In genomic region chr14:101072945-101073597, GRCh38 we compare ENCODE assay signal across 10 cellular contexts.
A peak's percentile ranks its signal among the peaks of the same experiment; 100 is the strongest.
DNase-seq lines count a peak whose midpoint lies in the region; ATAC-seq, FAIRE-seq and TF ChIP-seq lines count a peak whose summit lies in the region.
"Had no signal": no experiment of that assay in that cellular context is flagged by ENCODE, and none has a peak within 500 bp of the region (broad histone marks: within the 10 kb centered on the region; RNA-seq: fewer than 3 reads in every experiment).

No MANE protein-coding gene starts in this region.

- no peak overlapping the region for H3K9ac ChIP-seq in GM12878 (ENCODE audit: control insufficient read depth, insufficient read depth, low read length)

- RAD21 ChIA-PET in GM12878 (lab: Charles Lee; ENCODE audit: unreplicated experiment): no interaction called here

- ATAC-seq in GM18508 (IDR thresholded peaks at IDR 0.05; ENCODE audit: insufficient read depth, unreplicated experiment): peak; percentile 76
- ATAC-seq in HG02973 (IDR thresholded peaks at IDR 0.05; ENCODE audit: unreplicated experiment): peak; percentile 75
- peak; percentile 91 for ATAC-seq in GM12878
- ATAC-seq: T-cell had no signal

- CTCF ChIA-PET in GM12878 (lab: Yijun Ruan, JAX): no interaction called here

- H3K4me1 ChIP-seq in GM12878 (ENCODE audit: control insufficient read depth, insufficient read depth, low read length) (no peaks in the 10 kb centered on the region), testis (peaks cover 7% of the 10 kb centered on the region)

- TF ChIP-seq RAD21 in GM12878 (IDR thresholded peaks at IDR 0.05; ENCODE audit: insufficient read depth, low read depth, low read length): no peak

- H4K20me1 ChIP-seq in GM12878 (ENCODE audit: control insufficient read depth, insufficient read depth): no peaks in the 10 kb centered on the region

- DNase-seq in CD1c-positive myeloid dendritic cell (ENCODE audit: extremely low spot score) (peak; percentile 18), NCI-H2171 (lab: John Stamatoyannopoulos, UW) (peak; percentile 54), GM12878 (ENCODE audit: low read depth, low spot score) (no peak), kidney epithelial cell (ENCODE audit: low read depth) (peak; percentile 96), testis (peak; percentile 41), NAMALWA (ENCODE audit: low spot score) (no peak)

- SMC1A ChIA-PET in GM12878 (lab: Charles Lee; ENCODE audit: uncharacterized antibody, unreplicated experiment): interaction anchor here (0.6 kb wide), 1 partner anchor 841 kb away, joined by 3 read pairs; no protein-coding TSS in a partner anchor

- H3K27ac ChIP-seq in GM12878 (ENCODE audit: control insufficient read depth, insufficient read depth) (no peak overlapping the region), testis (no peak overlapping the region)
- H3K27ac ChIP-seq: neutrophil had no signal

- in situ Hi-C loops in GM12878 (cut with MboI): no loop called here

- H3K9me3 ChIP-seq in GM12878 (replicated peaks; ENCODE audit: control insufficient read depth, insufficient read depth, low read length): no peaks in the 10 kb centered on the region
- no peaks in the 10 kb centered on the region for H3K9me3 ChIP-seq in testis
- H3K9me3 ChIP-seq: neutrophil had no signal

- no peaks in the 10 kb centered on the region for H3K36me3 ChIP-seq in GM12878 (ENCODE audit: control insufficient read depth in 2 of 2, insufficient read depth in 2 of 2, low read length in 1 of 2)
- H3K36me3 ChIP-seq in kidney epithelial cell (ENCODE audit: control insufficient read depth, insufficient read depth, low read length): no peaks in the 10 kb centered on the region
- H3K36me3 ChIP-seq in testis (ENCODE audit: low read depth, missing control alignments): no peaks in the 10 kb centered on the region
- H3K36me3 ChIP-seq: neutrophil had no signal

- no peak for FAIRE-seq in GM12878 (lab: Jason Lieb, UNC)

- H3K79me2 ChIP-seq in GM12878 (ENCODE audit: control insufficient read depth, insufficient read depth, low read length): no peaks in the 10 kb centered on the region

- 11% methylated on average over 28 of the region's 28 CpGs for WGBS in GM12878 (ENCODE audit: insufficient coverage, insufficient replicate concordance, low lambda C conversion rate, missing lambda C conversion rate)
- 71 to 81% methylated on average over 23 to 28 of the region's 28 CpGs for WGBS in testis, 2 donors

- TF ChIP-seq CTCF in GM12878 (IDR thresholded peaks at IDR 0.05 in 2 of 3, conservative IDR thresholded peaks at IDR 0.05 in 1 of 3; ENCODE audit: control insufficient read depth in 2 of 3, extremely low read depth in 1 of 3, insufficient read depth in 1 of 3, low read depth in 3 of 3, low read length in 3 of 3) (no peak), kidney epithelial cell (IDR thresholded peaks at IDR 0.05; ENCODE audit: insufficient read depth, low read length, poor library complexity, severe bottlenecking) (peak; percentile 19), testis (IDR thresholded peaks at IDR 0.05) (no peak)

- no peak overlapping the region for H3K4me3 ChIP-seq in GM12878
- no peak overlapping the region for H3K4me3 ChIP-seq in kidney epithelial cell (ENCODE audit: low read depth, low read length)
- no peak overlapping the region for H3K4me3 ChIP-seq in testis

- no peak for TF ChIP-seq POLR2A in GM12878 (IDR thresholded peaks at IDR 0.05; ENCODE audit: low read depth, low read length)
- TF ChIP-seq POLR2A in testis (IDR thresholded peaks at IDR 0.05): no peak

- intact Hi-C loops in GM12878 (cut with micrococcal nuclease; ENCODE audit: unreplicated experiment): no loop called here
- intact Hi-C loops in testis (cut with DNase I; ENCODE audit: low total_unique reads): no loop called here

- no peak overlapping the region for H2AFZ ChIP-seq in GM12878 (ENCODE audit: control insufficient read depth, low read depth, low read length)

- no peak overlapping the region for H3K4me2 ChIP-seq in GM12878 (ENCODE audit: control insufficient read depth, insufficient read depth)

- POLR2A ChIA-PET in GM12878 (lab: Charles Lee): no interaction called here

- TF ChIP-seq EP300 in GM12878 (IDR thresholded peaks at IDR 0.05; ENCODE audit: borderline replicate concordance in 1 of 2, control insufficient read depth in 1 of 2, low read depth in 2 of 2, low read length in 2 of 2): 0 out of 4 replicates have a peak, but pooled peaks of 1 of the 2 experiments have one; percentile 7

- H3K27me3 ChIP-seq in GM12878 (replicated peaks in 1 of 2; ENCODE audit: control insufficient read depth in 2 of 2, insufficient read depth in 2 of 2, low read length in 1 of 2): no peaks in the 10 kb centered on the region
- H3K27me3 ChIP-seq in kidney epithelial cell (ENCODE audit: control insufficient read depth, insufficient read depth, low read length): no peaks in the 10 kb centered on the region
- no peaks in the 10 kb centered on the region for H3K27me3 ChIP-seq in testis

- BruUV-seq in GM12878 (replicated peaks; lab: Mats Ljungman, UMichigan): no TSS peak

TF ChIP-seq in GM12878, 131 proteins besides CTCF, POLR2A, EP300 and RAD21:
- TF ChIP-seq NR2F1 (conservative IDR thresholded peaks at IDR 0.05): peak; percentile 20; the same call in 1 of the 2 replicates
- TF ChIP-seq HSF1 (IDR thresholded peaks at IDR 0.05; ENCODE audit: low read depth, low read length): no peak
- peak; percentile 81 for TF ChIP-seq ATF7 (IDR thresholded peaks at IDR 0.05; ENCODE audit: low read depth)
- TF ChIP-seq MAX (IDR thresholded peaks at IDR 0.05; ENCODE audit: low read depth, low read length): no peak
- TF ChIP-seq CREB1 (IDR thresholded peaks at IDR 0.05; ENCODE audit: low read depth): 0 out of 2 replicates have a peak, but pooled peaks have one; percentile 17
- no peak for TF ChIP-seq BCLAF1 (IDR thresholded peaks at IDR 0.05)
- peak in 1 of 2 experiments; percentile 27; a peak in 1 of 4 replicates for TF ChIP-seq BHLHE40 (IDR thresholded peaks at IDR 0.05; ENCODE audit: borderline replicate concordance in 1 of 2, low read depth in 2 of 2, low read length in 1 of 2)
- TF ChIP-seq MEF2B (IDR thresholded peaks at IDR 0.05; ENCODE audit: partially characterized antibody, poor library complexity, severe bottlenecking): peak; percentile 31
- 0 out of 2 replicates have a peak, but pooled peaks have one; percentile 32 for TF ChIP-seq IKZF1 (conservative IDR thresholded peaks at IDR 0.05)

Comparison
In these comparisons a context has a peak if more than half of its experiments do, and no peak if none do; other contexts are left out.
1. DNase-seq: peak in CD1c-positive myeloid dendritic cell (single experiment), NCI-H2171 (single experiment), kidney epithelial cell (single experiment) and testis (single experiment); none in GM12878 (single experiment) and NAMALWA (single experiment).
2. Peak in every context shown above with its lines, with median percentiles within 50 percentile points of each other: ATAC-seq.